Comparison of ENCODE assay signal across 1 cellular context in genomic region chr12:113778432-113779128, GRCh38.
TF ChIP-seq lines count a peak whose summit lies in the region.

No MANE protein-coding gene starts in this region.

TF ChIP-seq in HepG2, 621 proteins besides CTCF, POLR2A, EP300 and RAD21 (continued from another document):
- TF ChIP-seq PAXIP1 (CRISPR knock-in tag; conservative IDR thresholded peaks at IDR 0.05) (no peak), SMAD3 (CRISPR knock-in tag; IDR thresholded peaks at IDR 0.05) (no peak), ZMYM3 (CRISPR knock-in tag; IDR thresholded peaks at IDR 0.05) (peak; percentile 19; the same call in 1 of the 2 replicates), ZNF614 (CRISPR knock-in tag; IDR thresholded peaks at IDR 0.05; ENCODE audit: borderline replicate concordance) (no peak), ZNF768 (CRISPR knock-in tag; IDR thresholded peaks at IDR 0.05) (peak; percentile 45; the same call in 1 of the 2 replicates), TBL1XR1 (IDR thresholded peaks at IDR 0.05; ENCODE audit: borderline replicate concordance, low read length, partially characterized antibody) (no peak)
